Comparison of ENCODE assay signal across 8 cellular contexts in genomic region chr16:74296465-74297295, GRCh38. TPM values are rescaled to one million over a fixed set of nuclear protein-coding genes. Genes with fewer than 3 reads are reported as not detected.
DNase-seq lines count a peak whose midpoint lies in the region; ATAC-seq, FAIRE-seq and TF ChIP-seq lines count a peak whose summit lies in the region.

Gene PSMD7 (plus strand): TSS chr16:74296814. CDS start chr16:74296915, 101 bp downstream.

- ATAC-seq in GM21360 (IDR thresholded peaks at IDR 0.05; ENCODE audit: unreplicated experiment): peak; percentile 92
- ATAC-seq in memory B cell (ENCODE audit: low read depth): peak; percentile 91

- peak within 1 kb of the TSS; percentile 99 for H4K5ac ChIP-seq in H1 (ENCODE audit: insufficient read length, low read depth, low read length)

- peak within 1 kb of the TSS; percentile 94 for H3K4me3 Mint-ChIP-seq in memory B cell

- no peaks in the 10 kb centered on the region; a peak in 1 of 7 replicates for H3K4me1 ChIP-seq in H1 (replicated peaks in 1 of 4; ENCODE audit: control insufficient read depth in 3 of 4, insufficient read depth in 4 of 4, low read length in 3 of 4)

- no peak within 1 kb of the TSS for H3K14ac ChIP-seq in H1 (ENCODE audit: insufficient read length)

- H3K9me3 ChIP-seq in H1 (ENCODE audit: insufficient read depth in 2 of 2, low read depth in 1 of 2, low read length in 1 of 2): peaks cover 0 to 3% of the 10 kb centered on the region in 2 experiments; a peak in 1 of 4 replicates

- peak within 1 kb of the TSS; percentile 79 to 95 for H3K4me2 ChIP-seq in H1 (ENCODE audit: insufficient read depth in 1 of 2, low read depth in 2 of 2, low read length in 2 of 2)

- no peak within 1 kb of the TSS for H2BK15ac ChIP-seq in H1 (ENCODE audit: low read length)

- peaks cover 15 to 31% (median 27%) of the 10 kb centered on the region in 4 experiments for H3K36me3 ChIP-seq in H1 (ENCODE audit: control insufficient read depth in 2 of 4, insufficient read depth in 4 of 4, low read length in 3 of 4)

- CTCF ChIA-PET in H1 (lab: Charles Lee; ENCODE audit: partially characterized antibody): interaction anchor here (0.5 to 3.0 kb wide), 4 partner anchors 11 to 158 kb away, joined by 3 to 11 read pairs (median 4); no protein-coding TSS in a partner anchor

- peaks cover 2% of the 10 kb centered on the region; the same call in 1 of the 2 replicates for H3K23me2 ChIP-seq in H1 (ENCODE audit: low read depth, low read length)

- H3K56ac ChIP-seq in H1 (replicated peaks; ENCODE audit: insufficient read length, low read depth, low read length): peak within 1 kb of the TSS; percentile 98

- peak; percentile 64 for DNase-seq in COLO829 (ENCODE audit: low spot score)
- peak; percentile 95 for DNase-seq in HT-29 (ENCODE audit: low spot score)
- peak; percentile 94 for DNase-seq in NOMO-1 treated with DMSO at 0.1 percent for 48 hours (lab: John Stamatoyannopoulos, UW; ENCODE audit: unreplicated experiment)
- DNase-seq in activated CD8-positive, alpha-beta memory T cell treated with anti-CD3 and anti-CD28 coated beads for 48 hours (ENCODE audit: low read depth in 2 of 3, low spot score in 2 of 3): peak; percentile 71 to 85 (median 78)
- DNase-seq in H1 (ENCODE audit: low read depth in 1 of 2, low spot score in 2 of 2): peak; percentile 46 to 93
- peak; percentile 85 to 91 for DNase-seq in memory B cell (ENCODE audit: low spot score in 2 of 2)
- peak; percentile 78 for DNase-seq in stimulated activated CD8-positive, alpha-beta memory T cell treated with anti-CD3 and anti-CD28 coated beads, Interleukin-12 subunit alpha, Interleukin-12 subunit beta, amount 100 ng/mL, for 1 hour (ENCODE audit: low read depth)

- H2AFZ ChIP-seq in H1 (ENCODE audit: low read length): peak within 1 kb of the TSS; percentile 90

- H3K79me1 ChIP-seq in H1 (ENCODE audit: low read depth, low read length): peaks cover 3% of the 10 kb centered on the region; the same call in 1 of the 2 replicates

- peak within 1 kb of the TSS; percentile 97 for H4K91ac ChIP-seq in H1 (replicated peaks; ENCODE audit: insufficient read length, low read length)

- no peak for TF ChIP-seq CTCF in H1 (IDR thresholded peaks at IDR 0.05; ENCODE audit: control extremely low read depth in 1 of 3, insufficient read depth in 1 of 3, low read depth in 1 of 3, low read length in 3 of 3)

- no peaks in the 10 kb centered on the region for H3K27me3 Mint-ChIP-seq in memory B cell

- no peaks in the 10 kb centered on the region; a peak in 1 of 7 replicates for H3K27me3 ChIP-seq in H1 (replicated peaks in 1 of 4; ENCODE audit: control insufficient read depth in 3 of 4, extremely low read depth in 1 of 4, insufficient read depth in 3 of 4, low read length in 3 of 4)

- peak within 1 kb of the TSS; percentile 99 for H3K4ac ChIP-seq in H1 (replicated peaks; ENCODE audit: insufficient read length, low read depth, low read length)

- peak; percentile 82 to 92 for TF ChIP-seq POLR2A in H1 (IDR thresholded peaks at IDR 0.05; ENCODE audit: control extremely low read depth in 1 of 2, low read depth in 2 of 2, low read length in 2 of 2)

- no peak for TF ChIP-seq EP300 in H1 (IDR thresholded peaks at IDR 0.05; ENCODE audit: borderline replicate concordance in 1 of 2, low read depth in 2 of 2, low read length in 2 of 2)

- H2BK12ac ChIP-seq in H1 (ENCODE audit: low read depth, low read length): peak within 1 kb of the TSS; percentile 52; the same call in 1 of the 2 replicates

- peaks cover 20 to 35% of the 10 kb centered on the region in 2 experiments for H3K79me2 ChIP-seq in H1 (ENCODE audit: control insufficient read depth in 1 of 2, insufficient read depth in 2 of 2, low read length in 2 of 2)

- FAIRE-seq in H1 (lab: Jason Lieb, UNC): no peak

- peak within 1 kb of the TSS; percentile 99 for H3K27ac Mint-ChIP-seq in memory B cell

- peaks cover 12% of the 10 kb centered on the region for H3K4me1 Mint-ChIP-seq in memory B cell

- POLR2A ChIA-PET in H1 (lab: Charles Lee; ENCODE audit: partially characterized antibody): interaction anchor here (1.0 to 3.8 kb wide), 10 partner anchors 10 to 370 kb away, joined by 3 to 29 read pairs (median 5); partner anchors contain the start of genes GLG1 and RFWD3

- no peak within 1 kb of the TSS for H2BK20ac ChIP-seq in H1 (ENCODE audit: low read length)

- peak within 1 kb of the TSS; percentile 71 for H2BK120ac ChIP-seq in H1 (replicated peaks; ENCODE audit: low read depth, low read length)

- peak within 1 kb of the TSS; percentile 95 for H2BK5ac ChIP-seq in H1 (ENCODE audit: low read depth, low read length)

- H3K18ac ChIP-seq in H1 (ENCODE audit: extremely low read depth, low read length): peak within 1 kb of the TSS; percentile 64; the same call in 1 of the 2 replicates

- peak within 1 kb of the TSS; percentile 91 to 99 (median 92) for H3K9ac ChIP-seq in H1 (replicated peaks in 1 of 4; ENCODE audit: extremely low read depth in 1 of 4, low read depth in 3 of 4, low read length in 3 of 4)

- peaks cover 7% of the 10 kb centered on the region for H3K36me3 Mint-ChIP-seq in memory B cell

- no peak within 1 kb of the TSS for H2AK5ac ChIP-seq in H1 (ENCODE audit: low read depth, low read length)

- H3K4me3 ChIP-seq in H1 (ENCODE audit: extremely low read depth in 1 of 4, insufficient read depth in 2 of 4, low read depth in 3 of 4, low read length in 4 of 4): peak within 1 kb of the TSS; percentile 74 to 96 (median 84)

- TF ChIP-seq RAD21 in H1 (IDR thresholded peaks at IDR 0.05 in 1 of 2, conservative IDR thresholded peaks at IDR 0.05 in 1 of 2; ENCODE audit: low read depth in 2 of 2, low read length in 2 of 2): no peak

- peaks cover 0 to 10% of the 10 kb centered on the region in 2 experiments for H4K20me1 ChIP-seq in H1 (replicated peaks in 1 of 2; ENCODE audit: control insufficient read depth in 1 of 2, insufficient read depth in 2 of 2, low read length in 2 of 2)

- 3% methylated on average over 67 of the region's 71 CpGs; no CpG with 5 or more reads in 1 of the 2 experiments for WGBS in H1 (ENCODE audit: extremely low coverage in 1 of 2, insufficient coverage in 1 of 2, insufficient read length in 1 of 2, insufficient replicate concordance in 2 of 2, low coverage in 1 of 2, low lambda C conversion rate in 2 of 2, missing lambda C conversion rate in 1 of 2), 2 experiments

- peak within 1 kb of the TSS; percentile 97 for H4K8ac ChIP-seq in H1 (ENCODE audit: extremely low read depth, insufficient read depth, low read length)

- H3K9me3 Mint-ChIP-seq in memory B cell: no peaks in the 10 kb centered on the region

- H3K27ac ChIP-seq in H1 (ENCODE audit: low read depth, low read length): peak within 1 kb of the TSS; percentile 97

- no peak within 1 kb of the TSS for H3K23ac ChIP-seq in H1 (ENCODE audit: insufficient read length)

TF ChIP-seq in H1, 55 proteins besides CTCF, POLR2A, EP300 and RAD21 (continues in another document):
- TF ChIP-seq KDM5A (IDR thresholded peaks at IDR 0.05; ENCODE audit: low read length) (peak; percentile 53; the same call in 1 of the 2 replicates), RFX5 (IDR thresholded peaks at IDR 0.05; ENCODE audit: borderline replicate concordance, low read depth, low read length) (no peak), ASH2L (IDR thresholded peaks at IDR 0.05; ENCODE audit: low read length) (peak; percentile 45), BCL11A (IDR thresholded peaks at IDR 0.05; ENCODE audit: low read depth in 2 of 2, low read length in 2 of 2) (no peak), JUN (IDR thresholded peaks at IDR 0.05; ENCODE audit: low read depth, low read length) (no peak), SP1 (IDR thresholded peaks at IDR 0.05; ENCODE audit: low read depth, low read length) (0 out of 2 replicates have a peak, but pooled peaks have one; percentile 7), PHF8 (conservative IDR thresholded peaks at IDR 0.05; ENCODE audit: low read depth, low read length) (peak; percentile 92), CREB1 (IDR thresholded peaks at IDR 0.05) (no peak; the same call in 1 of the 2 replicates), BRCA1 (IDR thresholded peaks at IDR 0.05; ENCODE audit: low read depth, low read length) (no peak), SP2 (IDR thresholded peaks at IDR 0.05; ENCODE audit: low read length) (no peak), SIN3A (conservative IDR thresholded peaks at IDR 0.05 in 1 of 2, IDR thresholded peaks at IDR 0.05 in 1 of 2; ENCODE audit: low read depth in 1 of 2, low read length in 2 of 2) (no peak; a peak in 2 of 4 replicates), KDM1A (IDR thresholded peaks at IDR 0.05; ENCODE audit: borderline replicate concordance, low read length) (no peak), TAF7 (optimal IDR thresholded peaks at IDR 0.05; ENCODE audit: borderline replicate concordance, low read depth, low read length) (no peak), EZH2 (IDR thresholded peaks at IDR 0.05; ENCODE audit: low read depth, low read length, severe bottlenecking) (no peak), MAFK (IDR thresholded peaks at IDR 0.05; ENCODE audit: low read depth, low read length) (peak; percentile 74; the same call in 1 of the 2 replicates), USF2 (IDR thresholded peaks at IDR 0.05; ENCODE audit: low read length) (no peak), SRF (IDR thresholded peaks at IDR 0.05; ENCODE audit: low read depth, low read length) (no peak), TEAD4 (IDR thresholded peaks at IDR 0.05; ENCODE audit: low read depth, low read length) (no peak), NANOG (IDR thresholded peaks at IDR 0.05; ENCODE audit: insufficient read depth, low read depth, low read length, poor library complexity, severe bottlenecking) (no peak), NRF1 (IDR thresholded peaks at IDR 0.05; ENCODE audit: low read depth, low read length) (no peak)

RNA-seq across cellular contexts. Expression of gene PSMD7, which starts in this region (rescaled TPM):
- total RNA-seq in HT-29 (2014; rRNA removed; shearing (Covaris generic)): 52.7 and 73.9 TPM in 2 replicates
- total RNA-seq in H1 (2021; fragmentation: NEBNext Ultra II Directional; extraction: Animal tissue kit (Norgen Biotek cat#: 25700)): 148 and 153 TPM in 2 replicates
- 72.0 and 91.1 TPM in 2 replicates for polyA plus RNA-seq in H1 (2011; rRNA removed)
- polyA plus RNA-seq in H1 (2011; cell fraction: cytosol; rRNA removed): 139 TPM
- 71.8 TPM for polyA plus RNA-seq in H1 (2011; cell fraction: nucleus; rRNA removed)
- 187 to 200 TPM (median 193 TPM) in 4 replicates for polyA plus RNA-seq in H1 (2012, experiment 1 of 2)
- 44.4 TPM for polyA plus RNA-seq in H1 (2012, experiment 2 of 2)
- 126 TPM for polyA plus RNA-seq in H1 (2013, experiment 1 of 2)
- 130 TPM for polyA plus RNA-seq in H1 (2013, experiment 2 of 2)
- 96.0 and 119 TPM in 2 replicates for polyA minus RNA-seq in H1 (2011; rRNA and poly(A)+ RNA removed)
- 80.3 TPM for polyA minus RNA-seq in H1 (2011; cell fraction: cytosol; rRNA and poly(A)+ RNA removed)
- 67.5 TPM for polyA minus RNA-seq in H1 (2011; cell fraction: nucleus; rRNA and poly(A)+ RNA removed)

Comparison
In these comparisons a context has a peak if more than half of its experiments do, and no peak if none do; other contexts are left out.
1. Peak in every context shown above with its lines: DNase-seq, ATAC-seq, H3K4me3 ChIP-seq and H3K27ac ChIP-seq.